8 cellular contexts compared by ENCODE assay signal in the genomic region with DNA sequence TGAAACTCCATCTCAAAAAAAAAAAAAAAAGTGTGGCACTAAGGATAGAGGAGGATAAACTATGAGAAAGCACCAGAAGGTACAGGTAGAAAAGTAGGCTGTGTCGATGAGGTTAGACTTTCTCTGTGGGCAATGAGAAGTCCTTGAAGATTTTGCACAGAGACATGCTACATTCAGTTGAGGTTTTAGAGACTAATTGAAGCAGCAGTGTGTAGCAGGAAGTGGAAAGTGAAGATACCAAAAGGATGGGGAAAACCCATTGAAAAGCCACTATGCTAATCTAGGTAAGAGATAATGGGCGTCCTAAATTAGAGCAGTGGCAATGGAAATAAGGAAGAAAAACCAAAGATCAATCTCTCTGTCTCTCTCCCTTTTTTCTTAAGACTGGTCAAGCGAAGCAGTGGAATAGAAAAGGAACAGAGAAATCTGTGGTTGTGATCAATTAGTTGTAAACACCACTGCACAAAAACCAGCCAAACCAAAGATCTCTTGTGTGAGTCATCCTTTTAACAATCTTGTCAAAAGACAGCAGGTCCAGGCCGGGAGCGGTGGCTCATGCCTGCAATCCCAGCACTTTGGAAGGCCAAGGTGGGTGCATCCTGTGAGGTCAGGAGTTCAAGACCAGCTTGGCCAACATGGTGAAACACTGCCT. TPM values are rescaled to one million over a fixed set of nuclear protein-coding genes. Genes with fewer than 3 reads are reported as not detected.
DNase-seq lines count a peak whose midpoint lies in the region; ATAC-seq lines count a peak whose summit lies in the region.

No MANE protein-coding gene starts in this region.

- peaks cover 26% of the 10 kb centered on the region for H3K27me3 Mint-ChIP-seq in activated T-cell treated with anti-CD3 and anti-CD28 coated beads, Interleukin-2, amount 50 U/mL, for 72 hours (ENCODE audit: low read depth)

- no peaks in the 10 kb centered on the region for H3K9me3 Mint-ChIP-seq in activated T-cell treated with anti-CD3 and anti-CD28 coated beads, Interleukin-2, amount 50 U/mL, for 72 hours

- peak; percentile 88 for ATAC-seq in GM19395 (IDR thresholded peaks at IDR 0.05; ENCODE audit: unreplicated experiment)
- ATAC-seq in HG03196 (IDR thresholded peaks at IDR 0.05; ENCODE audit: unreplicated experiment) = peak; percentile 91
- ATAC-seq in activated T-cell treated with anti-CD3 and anti-CD28 coated beads, Interleukin-2, amount 50 U/mL, for 72 hours (replicated peaks in 1 of 2) = peak; percentile 72 to 82

- H3K4me3 Mint-ChIP-seq in activated T-cell treated with anti-CD3 and anti-CD28 coated beads, Interleukin-2, amount 50 U/mL, for 72 hours = peak overlapping the region; percentile 24 to 36

- DNase-seq in A172 (ENCODE audit: low spot score) (peak; percentile 15), HT-29 (ENCODE audit: low spot score) (no peak), H4 (ENCODE audit: low spot score) (no peak), hypothalamus (lab: John Stamatoyannopoulos, UW) (no peak), 8988T (no peak)
- DNase-seq in activated T-cell treated with anti-CD3 and anti-CD28 coated beads, Interleukin-2, amount 50 U/mL, for 72 hours = peak; percentile 29 to 41

- no peaks in the 10 kb centered on the region for H3K36me3 Mint-ChIP-seq in activated T-cell treated with anti-CD3 and anti-CD28 coated beads, Interleukin-2, amount 50 U/mL, for 72 hours (ENCODE audit: insufficient read depth in 2 of 2)

- peaks cover 32% of the 10 kb centered on the region for H3K4me1 Mint-ChIP-seq in activated T-cell treated with anti-CD3 and anti-CD28 coated beads, Interleukin-2, amount 50 U/mL, for 72 hours (ENCODE audit: low read depth)

- H3K27ac Mint-ChIP-seq in activated T-cell treated with anti-CD3 and anti-CD28 coated beads, Interleukin-2, amount 50 U/mL, for 72 hours = no peak overlapping the region

RNA-seq across cellular contexts. Expression of a gene that starts 3.5 kb away (rescaled TPM):
- not detected in 2 replicates for total RNA-seq in A172 (2014; rRNA removed; shearing (Covaris generic))
- total RNA-seq in activated T-cell treated with anti-CD3 and anti-CD28 coated beads, Interleukin-2, amount 50 U/mL, for 72 hours = not detected
- total RNA-seq in HT-29 (2014; rRNA removed; shearing (Covaris generic)) = not detected in 2 replicates
- total RNA-seq in H4 (2014; rRNA removed; shearing (Covaris generic)) = 0.45 TPM in 1 of 2 replicates, not detected in the other

Comparison
In these comparisons a context has a peak if more than half of its experiments do, and no peak if none do; other contexts are left out.
1. DNase-seq: peak in A172 (single experiment) and activated T-cell treated with anti-CD3 and anti-CD28 coated beads, Interleukin-2, amount 50 U/mL, for 72 hours (2 of 2); none in HT-29 (single experiment), H4 (single experiment), hypothalamus (0 of 51) and 8988T (single experiment).
2. Peak in every context shown above with its lines, with median percentiles within 50 percentile points of each other: ATAC-seq.